15 cellular contexts compared by ENCODE assay signal in genomic region chr3:106720510-106720909, GRCh38.
"Had no signal": no experiment of that assay in that cellular context is flagged by ENCODE, and none has a peak within 500 bp of the region (broad histone marks: within the 10 kb centered on the region; RNA-seq: fewer than 3 reads in every experiment).

No MANE protein-coding gene starts in this region.

- H3K27me3 Mint-ChIP-seq: dendritic cell treated with granulocyte-macrophage colony-stimulating factor and Interleukin-4, amounts not matched to agents 40 ng/mL and 50 ng/mL, for 4 days; natural killer cell treated with Interleukin-12 subunit alpha and Interleukin-12 subunit beta and Interleukin-15 and Interleukin-18, amount 100 ng/mL, for 72 hours had no signal

- H3K27ac Mint-ChIP-seq: dendritic cell treated with granulocyte-macrophage colony-stimulating factor and Interleukin-4, amounts not matched to agents 40 ng/mL and 50 ng/mL, for 4 days; immature natural killer cell; memory B cell; natural killer cell treated with Interleukin-12 subunit alpha and Interleukin-12 subunit beta and Interleukin-15 and Interleukin-18, amount 100 ng/mL, for 72 hours had no signal

- H3K9me3 ChIP-seq: lower lobe of right lung had no signal

- ATAC-seq: foreskin keratinocyte; left cardiac atrium; natural killer cell treated with Interleukin-12 subunit alpha and Interleukin-12 subunit beta and Interleukin-15 and Interleukin-18, amount 100 ng/mL, for 72 hours had no signal

- H3K4me1 Mint-ChIP-seq: immature natural killer cell had no signal

- H3K9me3 Mint-ChIP-seq: memory B cell had no signal

- DNase-seq: erythroblast; foreskin keratinocyte; immature natural killer cell; kidney; left cardiac atrium; left ventricle myocardium inferior; lower lobe of right lung; midbrain; small intestine; stimulated activated CD4-positive, alpha-beta T cell treated with anti-CD3 and anti-CD28 coated beads, Interleukin-12 subunit alpha, Interleukin-12 subunit beta, amount 100 ng/mL, for 4 hours; stimulated activated naive CD4-positive, alpha-beta T cell treated with Interleukin-2 at 50 U/mL for 16 hours; trophoblast cell had no signal

- H3K27ac ChIP-seq: foreskin keratinocyte, left ventricle myocardium inferior, lower lobe of right lung had no signal

- H3K36me3 Mint-ChIP-seq: immature natural killer cell; memory B cell; natural killer cell treated with Interleukin-12 subunit alpha and Interleukin-12 subunit beta and Interleukin-15 and Interleukin-18, amount 100 ng/mL, for 72 hours had no signal

- H3K4me1 ChIP-seq: foreskin keratinocyte, left ventricle myocardium inferior, lower lobe of right lung had no signal

- H3K36me3 ChIP-seq: left ventricle myocardium inferior, lower lobe of right lung had no signal

- H3K4me3 ChIP-seq: left ventricle myocardium inferior, lower lobe of right lung had no signal

- H3K4me3 Mint-ChIP-seq: dendritic cell treated with granulocyte-macrophage colony-stimulating factor and Interleukin-4, amounts not matched to agents 40 ng/mL and 50 ng/mL, for 4 days; immature natural killer cell; memory B cell; natural killer cell treated with Interleukin-12 subunit alpha and Interleukin-12 subunit beta and Interleukin-15 and Interleukin-18, amount 100 ng/mL, for 72 hours had no signal

- H3K27me3 ChIP-seq: foreskin keratinocyte had no signal
